ENCODE assay signal across 9 cellular contexts in genomic region chr22:25563757-25564319, GRCh38. TPM values are rescaled to one million over a fixed set of nuclear protein-coding genes. Genes with fewer than 3 reads are reported as not detected.
DNase-seq lines count a peak whose midpoint lies in the region; TF ChIP-seq lines count a peak whose summit lies in the region.
"Had no signal": no experiment of that assay in that cellular context is flagged by ENCODE, and none has a peak within 500 bp of the region (broad histone marks: within the 10 kb centered on the region; RNA-seq: fewer than 3 reads in every experiment).

No MANE protein-coding gene starts in this region.

- H3K27ac ChIP-seq in fibroblast of lung (ENCODE audit: insufficient read depth, low read length) (no peak overlapping the region), neutrophil (peak overlapping the region; percentile 74)
- H3K27ac ChIP-seq: 22Rv1 had no signal

- H3K4me3 ChIP-seq in fibroblast of lung (replicated peaks in 1 of 4; ENCODE audit: control extremely low read depth in 1 of 4, insufficient read depth in 1 of 4, low read depth in 3 of 4, low read length in 4 of 4), result peak overlapping the region; percentile 7 to 52 (median 32)
- peak overlapping the region; percentile 63 to 66 for H3K4me3 ChIP-seq in neutrophil (ENCODE audit: low read depth in 1 of 2, low read length in 1 of 2)

- H3K36me3 ChIP-seq in fibroblast of lung (ENCODE audit: control insufficient read depth, insufficient read depth, low read length), result no peaks in the 10 kb centered on the region
- no peaks in the 10 kb centered on the region for H3K36me3 ChIP-seq in neutrophil

- H3K27me3 Mint-ChIP-seq in activated CD4-positive, alpha-beta T cell treated with anti-CD3 and anti-CD28 coated beads, Interleukin-2, amount 10 ng/mL, durations not matched to agents 24 days and 14 days, result no peaks in the 10 kb centered on the region
- H3K27me3 Mint-ChIP-seq in HFFc6 (ENCODE audit: insufficient read depth), result peaks cover 15% of the 10 kb centered on the region

- peaks cover 5% of the 10 kb centered on the region for H3K27me3 ChIP-seq in fibroblast of lung (ENCODE audit: control insufficient read depth, insufficient read depth, low read length)
- H3K27me3 ChIP-seq in neutrophil, result peaks cover 24% of the 10 kb centered on the region

- H3K27ac Mint-ChIP-seq in activated CD4-positive, alpha-beta T cell treated with anti-CD3 and anti-CD28 coated beads, Interleukin-2, amount 10 ng/mL, durations not matched to agents 24 days and 14 days, result peak overlapping the region; percentile 95
- H3K27ac Mint-ChIP-seq in HFFc6, result no peak overlapping the region

- H3K4me1 ChIP-seq in fibroblast of lung (ENCODE audit: control insufficient read depth, extremely low read depth, insufficient read depth, low read length) (peaks cover 3% of the 10 kb centered on the region), neutrophil (ENCODE audit: control insufficient read depth in 1 of 2, insufficient read depth in 1 of 2, low read depth in 1 of 2, low read length in 1 of 2) (peaks cover 40 to 41% of the 10 kb centered on the region in 2 experiments)

- peak overlapping the region; percentile 92 for H3K4me3 Mint-ChIP-seq in activated CD4-positive, alpha-beta T cell treated with anti-CD3 and anti-CD28 coated beads, Interleukin-2, amount 10 ng/mL, durations not matched to agents 24 days and 14 days
- no peak overlapping the region for H3K4me3 Mint-ChIP-seq in HFFc6

- H3K9ac ChIP-seq in fibroblast of lung (ENCODE audit: insufficient read depth, low read length), result no peak overlapping the region

- peaks cover 4% of the 10 kb centered on the region for H3K9me3 Mint-ChIP-seq in activated CD4-positive, alpha-beta T cell treated with anti-CD3 and anti-CD28 coated beads, Interleukin-2, amount 10 ng/mL, durations not matched to agents 24 days and 14 days
- H3K9me3 Mint-ChIP-seq in HFFc6, result 0 out of 2 replicates have a peak, but pooled peaks cover 4% of the 10 kb centered on the region

- H3K9me3 ChIP-seq in fibroblast of lung (ENCODE audit: control insufficient read depth, insufficient read depth, low read depth, low read length) (no peaks in the 10 kb centered on the region), neutrophil (no peaks in the 10 kb centered on the region)

- H2AFZ ChIP-seq in fibroblast of lung (ENCODE audit: low read length), result peak overlapping the region; percentile 30

- peaks cover 2% of the 10 kb centered on the region for H3K36me3 Mint-ChIP-seq in activated CD4-positive, alpha-beta T cell treated with anti-CD3 and anti-CD28 coated beads, Interleukin-2, amount 10 ng/mL, durations not matched to agents 24 days and 14 days (ENCODE audit: low read depth)
- no peaks in the 10 kb centered on the region; the same call in 1 of the 2 replicates for H3K36me3 Mint-ChIP-seq in HFFc6 (ENCODE audit: low read depth)

- H3K4me2 ChIP-seq in fibroblast of lung (ENCODE audit: extremely low read depth, insufficient read depth, low read length), result peak overlapping the region; percentile 65

- H3K79me2 ChIP-seq in fibroblast of lung (ENCODE audit: control insufficient read depth, insufficient read depth, low read length), result no peaks in the 10 kb centered on the region

- intact Hi-C loops in activated CD4-positive, alpha-beta T cell treated with anti-CD3 and anti-CD28 coated beads, Interleukin-2, amount 10 ng/mL, durations not matched to agents 24 days and 14 days (cut with micrococcal nuclease), result loop anchor here (2.0 kb wide), 1 partner anchor 75 kb away; no protein-coding TSS in a partner anchor

- H4K20me1 ChIP-seq in fibroblast of lung (ENCODE audit: control insufficient read depth, extremely low read depth, insufficient read depth, low read length), result no peaks in the 10 kb centered on the region

- peaks cover 56% of the 10 kb centered on the region for H3K4me1 Mint-ChIP-seq in activated CD4-positive, alpha-beta T cell treated with anti-CD3 and anti-CD28 coated beads, Interleukin-2, amount 10 ng/mL, durations not matched to agents 24 days and 14 days
- no peaks in the 10 kb centered on the region for H3K4me1 Mint-ChIP-seq in HFFc6 (ENCODE audit: low read depth)

- TF ChIP-seq CTCF in fibroblast of lung (conservative IDR thresholded peaks at IDR 0.05 in 1 of 2, IDR thresholded peaks at IDR 0.05 in 1 of 2; ENCODE audit: low read depth in 1 of 2, low read length in 2 of 2) (no peak), neutrophil (IDR thresholded peaks at IDR 0.05) (no peak), HFFc6 (IDR thresholded peaks at IDR 0.05) (no peak)

- DNase-seq in DMS 273 (lab: John Stamatoyannopoulos, UW; ENCODE audit: unreplicated experiment) (peak; percentile 37), DMS 273 treated with DMSO at 0.1 percent for 48 hours (lab: John Stamatoyannopoulos, UW) (no peak), HT-29 (ENCODE audit: low spot score) (peak; percentile 28), fibroblast of lung (ENCODE audit: low read depth in 2 of 2) (no peak), HFFc6 (no peak), germinal center (ENCODE audit: low spot score) (no peak)
- peak; percentile 74 for DNase-seq in activated CD4-positive, alpha-beta T cell treated with anti-CD3 and anti-CD28 coated beads, Interleukin-2, amount 10 ng/mL, durations not matched to agents 24 days and 14 days

RNA-seq across cellular contexts. Expression of gene GRK3, which starts 0.6 kb away (rescaled TPM):
- 1.4 and 1.5 TPM in 2 replicates for total RNA-seq in HT-29 (2014; rRNA removed; shearing (Covaris generic))
- total RNA-seq in activated CD4-positive, alpha-beta T cell treated with anti-CD3 and anti-CD28 coated beads, Interleukin-2, amount 10 ng/mL, durations not matched to agents 24 days and 14 days, result 30.1 and 31.4 TPM in 2 replicates
- 1.3 and 1.7 TPM in 2 replicates for total RNA-seq in fibroblast of lung
- 1.6 and 1.8 TPM in 2 replicates for polyA plus RNA-seq in fibroblast of lung
- polyA plus RNA-seq in fibroblast of lung (2012), result 1.4 and 1.6 TPM in 2 replicates
- 0.35 and 0.93 TPM in 2 replicates for polyA minus RNA-seq in fibroblast of lung (ENCODE audit: low replicate concordance)
- under 1 TPM in 1 of 6 experiments, not detected in 5; 0.05 TPM for total RNA-seq in HFFc6 (2021; fragmentation: NEBNext Ultra II Directional; extraction: Animal tissue kit (Norgen Biotek cat#: 25700))

Comparison
In these comparisons a context has a peak if more than half of its experiments do, and no peak if none do; other contexts are left out.
1. DNase-seq: peak in DMS 273 (single experiment), HT-29 (single experiment) and activated CD4-positive, alpha-beta T cell treated with anti-CD3 and anti-CD28 coated beads, Interleukin-2, amount 10 ng/mL, durations not matched to agents 24 days and 14 days (single experiment); none in DMS 273 treated with DMSO at 0.1 percent for 48 hours (single experiment), fibroblast of lung (0 of 2), HFFc6 (single experiment) and germinal center (single experiment).
2. RNA of gene GRK3, which starts 0.6 kb away (total RNA-seq): 30.1 to 31.4 TPM in activated CD4-positive, alpha-beta T cell treated with anti-CD3 and anti-CD28 coated beads, Interleukin-2, amount 10 ng/mL, durations not matched to agents 24 days and 14 days; 1.3 to 1.7 TPM in fibroblast of lung, 1.4 to 1.5 TPM in HT-29 and 0.05 TPM in HFFc6; every median in the first group is over 10 times any median in the second.